23 cellular contexts compared by ENCODE assay signal in the genomic region with DNA sequence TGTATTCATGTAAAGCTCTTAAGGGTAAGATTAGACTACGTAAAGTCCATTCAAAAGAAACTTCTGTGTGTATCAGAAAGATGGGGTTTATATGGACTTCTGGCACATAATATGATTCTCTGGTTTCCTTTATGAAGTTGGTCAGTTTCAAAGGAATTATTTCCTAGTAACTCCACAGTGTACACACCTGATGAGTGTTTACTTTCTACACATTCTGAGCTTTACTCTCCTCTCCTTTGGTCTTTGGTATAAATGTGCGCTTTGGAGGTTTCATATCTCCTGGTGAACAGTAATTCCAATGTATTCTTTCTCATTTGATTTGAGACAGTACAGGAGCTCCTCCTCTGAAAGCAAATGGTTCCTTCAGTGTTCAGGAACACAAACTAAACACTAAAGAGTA.
"Had no signal": no experiment of that assay in that cellular context is flagged by ENCODE, and none has a peak within 500 bp of the region (broad histone marks: within the 10 kb centered on the region; RNA-seq: fewer than 3 reads in every experiment).

No MANE protein-coding gene starts in this region.

- H3K9me3 ChIP-seq: colonic mucosa, esophagus squamous epithelium, psoas muscle, suprapubic skin, transverse colon, upper lobe of right lung, uterus had no signal

- H3K27ac ChIP-seq: colonic mucosa, esophagus squamous epithelium, psoas muscle, skin epidermis, suprapubic skin, transverse colon, upper lobe of right lung, uterus had no signal

- H3K4me3 Mint-ChIP-seq: central memory CD8-positive, alpha-beta T cell; dendritic cell treated with granulocyte-macrophage colony-stimulating factor and Interleukin-4, amounts not matched to agents 40 ng/mL and 50 ng/mL, for 4 days; naive B cell; natural killer cell treated with Interleukin-12 subunit alpha and Interleukin-12 subunit beta and Interleukin-15 and Interleukin-18, amount 100 ng/mL, for 72 hours; stimulated activated naive B cell treated with anti-CD40 and anti-IgM and Interleukin-4, amounts not matched to agents 10 μg/mL and 1 μg/mL and 100 μg/mL, for 72 hours; stimulated activated naive CD8-positive, alpha-beta T cell treated with anti-CD3 and anti-CD28 coated beads, Interleukin-15, Interleukin-2, amounts not matched to agents 100 ng/mL and 50 ng/mL, for 24 hours had no signal

- DNase-seq: colonic mucosa; effector memory CD4-positive, alpha-beta T cell; erythroblast; esophagus squamous epithelium; foreskin melanocyte; mammary epithelial cell; naive B cell; nucleus accumbens; psoas muscle; right cardiac atrium; stimulated activated CD4-positive, alpha-beta T cell treated with anti-CD3 and anti-CD28 coated beads, Interleukin-15, amount 100 ng/mL, for 24 hours; stimulated activated CD4-positive, alpha-beta T cell treated with anti-CD3 and anti-CD28 coated beads, Interleukin-2, amount 100 ng/mL, for 48 hours; stimulated activated naive B cell treated with anti-CD40 and anti-IgM and Interleukin-4, amounts not matched to agents 10 μg/mL and 1 μg/mL and 100 μg/mL, for 72 hours; transverse colon; upper lobe of right lung; uterus had no signal

- H3K36me3 Mint-ChIP-seq: natural killer cell treated with Interleukin-12 subunit alpha and Interleukin-12 subunit beta and Interleukin-15 and Interleukin-18, amount 100 ng/mL, for 72 hours had no signal

- ATAC-seq: left lobe of liver; natural killer cell treated with Interleukin-12 subunit alpha and Interleukin-12 subunit beta and Interleukin-15 and Interleukin-18, amount 100 ng/mL, for 72 hours; psoas muscle; right cardiac atrium; stimulated activated naive B cell treated with anti-CD40 and anti-IgM and Interleukin-4, amounts not matched to agents 10 μg/mL and 1 μg/mL and 100 μg/mL, for 72 hours; upper lobe of right lung had no signal

- H3K27me3 Mint-ChIP-seq: central memory CD8-positive, alpha-beta T cell; dendritic cell treated with granulocyte-macrophage colony-stimulating factor and Interleukin-4, amounts not matched to agents 40 ng/mL and 50 ng/mL, for 4 days; naive B cell; natural killer cell treated with Interleukin-12 subunit alpha and Interleukin-12 subunit beta and Interleukin-15 and Interleukin-18, amount 100 ng/mL, for 72 hours; stimulated activated naive B cell treated with anti-CD40 and anti-IgM and Interleukin-4, amounts not matched to agents 10 μg/mL and 1 μg/mL and 100 μg/mL, for 72 hours; stimulated activated naive CD8-positive, alpha-beta T cell treated with anti-CD3 and anti-CD28 coated beads, Interleukin-15, Interleukin-2, amounts not matched to agents 100 ng/mL and 50 ng/mL, for 24 hours had no signal

- H3K4me1 Mint-ChIP-seq: naive B cell; stimulated activated naive B cell treated with anti-CD40 and anti-IgM and Interleukin-4, amounts not matched to agents 10 μg/mL and 1 μg/mL and 100 μg/mL, for 72 hours had no signal

- H3K27ac Mint-ChIP-seq: dendritic cell treated with granulocyte-macrophage colony-stimulating factor and Interleukin-4, amounts not matched to agents 40 ng/mL and 50 ng/mL, for 4 days; natural killer cell treated with Interleukin-12 subunit alpha and Interleukin-12 subunit beta and Interleukin-15 and Interleukin-18, amount 100 ng/mL, for 72 hours; stimulated activated naive B cell treated with anti-CD40 and anti-IgM and Interleukin-4, amounts not matched to agents 10 μg/mL and 1 μg/mL and 100 μg/mL, for 72 hours; stimulated activated naive CD8-positive, alpha-beta T cell treated with anti-CD3 and anti-CD28 coated beads, Interleukin-15, Interleukin-2, amounts not matched to agents 100 ng/mL and 50 ng/mL, for 24 hours had no signal

- H3K9me3 Mint-ChIP-seq: central memory CD8-positive, alpha-beta T cell; dendritic cell treated with granulocyte-macrophage colony-stimulating factor and Interleukin-4, amounts not matched to agents 40 ng/mL and 50 ng/mL, for 4 days; natural killer cell treated with Interleukin-12 subunit alpha and Interleukin-12 subunit beta and Interleukin-15 and Interleukin-18, amount 100 ng/mL, for 72 hours; stimulated activated naive B cell treated with anti-CD40 and anti-IgM and Interleukin-4, amounts not matched to agents 10 μg/mL and 1 μg/mL and 100 μg/mL, for 72 hours; stimulated activated naive CD8-positive, alpha-beta T cell treated with anti-CD3 and anti-CD28 coated beads, Interleukin-15, Interleukin-2, amounts not matched to agents 100 ng/mL and 50 ng/mL, for 24 hours had no signal

- H3K27me3 ChIP-seq: colonic mucosa, esophagus squamous epithelium, suprapubic skin, transverse colon, upper lobe of right lung, uterus had no signal

- H3K4me3 ChIP-seq: colonic mucosa, esophagus squamous epithelium, psoas muscle, skin epidermis, suprapubic skin, transverse colon, upper lobe of right lung, uterus had no signal

- H3K4me1 ChIP-seq: colonic mucosa, esophagus squamous epithelium, suprapubic skin, upper lobe of right lung, uterus had no signal

- H3K36me3 ChIP-seq: colonic mucosa, transverse colon, uterus had no signal
